In genomic region chr12:68686595-68687521, GRCh38 we compare ENCODE assay signal across 1 cellular context.
TF ChIP-seq lines count a peak whose summit lies in the region.

NUP107 (plus strand) TSS chr12:68686978; CDS start chr12:68687066, 88 bp downstream.

TF ChIP-seq in GM12878, 131 proteins besides CTCF, POLR2A, EP300 and RAD21 (continued from another document and continues in another):
- TF ChIP-seq REST (IDR thresholded peaks at IDR 0.05; ENCODE audit: low read depth, low read length), result no peak
- TF ChIP-seq FOXM1 (IDR thresholded peaks at IDR 0.05; ENCODE audit: low read depth, low read length), result no peak
- TF ChIP-seq MLLT1 (IDR thresholded peaks at IDR 0.05), result 0 out of 2 replicates have a peak, but pooled peaks have one; percentile 53
- peak; percentile 97 for TF ChIP-seq ZBTB11 (CRISPR knock-in tag; IDR thresholded peaks at IDR 0.05)
- peak; percentile 90; the same call in 1 of the 2 replicates for TF ChIP-seq ZNF207 (IDR thresholded peaks at IDR 0.05; ENCODE audit: borderline replicate concordance)
- peak; percentile 99 for TF ChIP-seq NKRF (conservative IDR thresholded peaks at IDR 0.05)
- no peak for TF ChIP-seq JUND (IDR thresholded peaks at IDR 0.05; ENCODE audit: low read depth, low read length)
- peak; percentile 48 to 61 for TF ChIP-seq IKZF2 (IDR thresholded peaks at IDR 0.05)
- TF ChIP-seq EZH2 (IDR thresholded peaks at IDR 0.05; ENCODE audit: borderline replicate concordance, control insufficient read depth, low read depth, low read length), result no peak
- no peak; the same call in 1 of the 2 replicates for TF ChIP-seq SMC3 (IDR thresholded peaks at IDR 0.05; ENCODE audit: borderline replicate concordance, low read length)
- no peak for TF ChIP-seq STAT3 (IDR thresholded peaks at IDR 0.05; ENCODE audit: low read depth, low read length)
- TF ChIP-seq NR2C1 (IDR thresholded peaks at IDR 0.05), result peak; percentile 100
- TF ChIP-seq POLR2AphosphoS5 (IDR thresholded peaks at IDR 0.05; ENCODE audit: low read length), result peak; percentile 96
- 0 out of 2 replicates have a peak, but pooled peaks have one; percentile 60 for TF ChIP-seq TCF12 (IDR thresholded peaks at IDR 0.05; ENCODE audit: low read depth, low read length)
- no peak for TF ChIP-seq HDAC6 (IDR thresholded peaks at IDR 0.05; ENCODE audit: unreplicated experiment)
- TF ChIP-seq SMAD5 (IDR thresholded peaks at IDR 0.05; ENCODE audit: low read depth), result peak; percentile 81
- TF ChIP-seq STAT1 (conservative IDR thresholded peaks at IDR 0.05), result peak; percentile 99
- TF ChIP-seq HCFC1 (IDR thresholded peaks at IDR 0.05; ENCODE audit: low read length), result peak; percentile 98
- TF ChIP-seq HSF1 (IDR thresholded peaks at IDR 0.05; ENCODE audit: low read depth, low read length), result peak; percentile 85
- TF ChIP-seq NFYA (IDR thresholded peaks at IDR 0.05; ENCODE audit: borderline replicate concordance, low read depth, low read length), result no peak
- peak; percentile 97 for TF ChIP-seq SREBF1 (IDR thresholded peaks at IDR 0.05; ENCODE audit: low read length)
- peak; percentile 100 for TF ChIP-seq NR2C2 (IDR thresholded peaks at IDR 0.05; ENCODE audit: borderline replicate concordance, control insufficient read depth, insufficient read length, low read depth)
- TF ChIP-seq RBBP5 (conservative IDR thresholded peaks at IDR 0.05), result no peak
- TF ChIP-seq LARP7 (IDR thresholded peaks at IDR 0.05), result peak; percentile 75; the same call in 1 of the 2 replicates
- peak; percentile 92 for TF ChIP-seq TARDBP (IDR thresholded peaks at IDR 0.05; ENCODE audit: borderline replicate concordance)
- peak; percentile 99 for TF ChIP-seq RELB (IDR thresholded peaks at IDR 0.05; ENCODE audit: low read depth)
- no peak for TF ChIP-seq CBX3 (IDR thresholded peaks at IDR 0.05; ENCODE audit: borderline replicate concordance, low read depth)
- peak; percentile 91 for TF ChIP-seq RELA (IDR thresholded peaks at IDR 0.05; ENCODE audit: borderline replicate concordance, partially characterized antibody)
- 0 out of 2 replicates have a peak, but pooled peaks have one; percentile 72 for TF ChIP-seq ZNF687 (IDR thresholded peaks at IDR 0.05)
- TF ChIP-seq MYB (IDR thresholded peaks at IDR 0.05; ENCODE audit: borderline replicate concordance, low read depth, low read length), result peak; percentile 62; the same call in 1 of the 2 replicates
- TF ChIP-seq E2F4 (IDR thresholded peaks at IDR 0.05; ENCODE audit: low read depth, low read length), result peak; percentile 94
- no peak for TF ChIP-seq RFX5 (IDR thresholded peaks at IDR 0.05; ENCODE audit: low read depth, low read length)
- 0 out of 2 replicates have a peak, but pooled peaks have one; percentile 57 for TF ChIP-seq IRF3 (IDR thresholded peaks at IDR 0.05)
- no peak for TF ChIP-seq ZSCAN29 (IDR thresholded peaks at IDR 0.05)
- TF ChIP-seq MYC (IDR thresholded peaks at IDR 0.05; ENCODE audit: insufficient read depth, insufficient read length, insufficient replicate concordance, low read length, severe bottlenecking), result peak; percentile 70
- peak; percentile 95 for TF ChIP-seq NBN (IDR thresholded peaks at IDR 0.05)
- TF ChIP-seq TCF3 (IDR thresholded peaks at IDR 0.05; ENCODE audit: borderline replicate concordance, insufficient read depth, low read depth, low read length), result peak; percentile 64; the same call in 1 of the 2 replicates
- TF ChIP-seq KLF5 (IDR thresholded peaks at IDR 0.05; ENCODE audit: partially characterized antibody), result peak; percentile 70
- TF ChIP-seq TCF7 (IDR thresholded peaks at IDR 0.05; ENCODE audit: borderline replicate concordance), result peak; percentile 75; the same call in 1 of the 2 replicates
- no peak for TF ChIP-seq CHD1 (IDR thresholded peaks at IDR 0.05; ENCODE audit: low read depth, low read length)
- TF ChIP-seq TBL1XR1 (IDR thresholded peaks at IDR 0.05; ENCODE audit: low read depth, low read length), result peak; percentile 99
